10 cellular contexts compared by ENCODE assay signal in the genomic region with DNA sequence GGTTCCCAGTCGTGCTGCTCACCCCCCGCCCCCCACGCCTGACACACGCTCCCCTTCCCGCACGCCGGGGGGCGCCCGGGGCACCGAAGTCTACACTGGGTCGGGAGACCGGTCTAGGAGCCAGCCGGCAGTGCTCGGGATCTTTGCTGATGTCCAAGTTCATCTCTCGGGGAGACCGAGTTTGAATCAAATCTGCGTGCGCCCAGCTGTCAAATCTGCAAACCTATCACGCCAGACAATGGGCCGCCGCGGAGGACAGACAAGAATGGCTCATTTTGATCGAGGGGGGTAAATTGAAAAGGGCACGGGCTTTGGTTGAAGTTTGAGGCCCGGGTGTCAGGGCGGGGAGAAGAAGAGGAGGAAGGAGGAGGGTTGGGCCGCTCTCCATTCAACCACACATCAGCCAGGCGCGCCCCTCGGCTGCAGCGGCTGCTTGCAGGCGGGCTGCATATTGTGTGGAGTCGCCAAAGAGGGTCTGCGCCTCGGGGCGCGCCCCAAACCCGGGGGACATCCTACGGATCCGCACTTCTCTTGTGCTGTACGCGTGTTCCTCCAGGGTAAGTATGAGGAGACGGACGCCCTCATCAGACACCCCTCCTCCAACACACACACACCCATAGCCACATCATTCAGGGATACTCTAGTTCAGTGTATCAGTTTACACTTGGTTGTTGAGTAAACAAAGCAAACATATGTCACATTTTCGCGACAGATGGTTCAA. TPM values are rescaled to one million over a fixed set of nuclear protein-coding genes. Genes with fewer than 3 reads are reported as not detected.
DNase-seq lines count a peak whose midpoint lies in the region; ATAC-seq and TF ChIP-seq lines count a peak whose summit lies in the region.
"Had no signal": no experiment of that assay in that cellular context is flagged by ENCODE, and none has a peak within 500 bp of the region (broad histone marks: within the 10 kb centered on the region; RNA-seq: fewer than 3 reads in every experiment).

No MANE protein-coding gene starts in this region.

- H3K79me2 ChIP-seq in Loucy (ENCODE audit: insufficient read depth, low read length): peaks cover 34% of the 10 kb centered on the region; the same call in 1 of the 2 replicates

- H3K27ac Mint-ChIP-seq in nephron progenitor cell (no peak overlapping the region), T-helper 17 cell (no peak overlapping the region)

- WGBS in ectodermal cell, 2 experiments: 0 to 1% methylated on average over 45 of the region's 46 CpGs

- H3K4me3 Mint-ChIP-seq in nephron progenitor cell: peak overlapping the region; percentile 89
- no peak overlapping the region for H3K4me3 Mint-ChIP-seq in T-helper 17 cell

- H3K36me3 Mint-ChIP-seq in nephron progenitor cell (ENCODE audit: low read depth) (no peaks in the 10 kb centered on the region), T-helper 17 cell (ENCODE audit: low read depth) (peaks cover 5% of the 10 kb centered on the region)

- H3K9me3 Mint-ChIP-seq in nephron progenitor cell: no peaks in the 10 kb centered on the region

- H3K9ac ChIP-seq in Loucy (ENCODE audit: low read depth, low read length, poor library complexity, severe bottlenecking): peak overlapping the region; percentile 76

- H3K4me1 ChIP-seq in Loucy (ENCODE audit: insufficient read depth, low read length, poor library complexity, severe bottlenecking) (peaks cover 4% of the 10 kb centered on the region), ectodermal cell (ENCODE audit: control insufficient read depth, insufficient read depth, low read length) (peaks cover 21% of the 10 kb centered on the region)

- H3K27me3 ChIP-seq in Loucy (ENCODE audit: insufficient read depth, low read length, poor library complexity, severe bottlenecking): no peaks in the 10 kb centered on the region
- H3K27me3 ChIP-seq in ectodermal cell (ENCODE audit: control insufficient read depth, insufficient read depth, low read length, poor library complexity, severe bottlenecking): peaks cover 72% of the 10 kb centered on the region

- H3K4me2 ChIP-seq in Loucy (ENCODE audit: low read depth, low read length, poor library complexity, severe bottlenecking): peak overlapping the region; percentile 65

- peak overlapping the region; percentile 43 for H3K4me3 ChIP-seq in AG09309 (ENCODE audit: control insufficient read depth, low read depth, low read length)
- H3K4me3 ChIP-seq in Loucy (ENCODE audit: low read length, poor library complexity, severe bottlenecking): peak overlapping the region; percentile 83
- H3K4me3 ChIP-seq in ectodermal cell (ENCODE audit: insufficient read depth, low read depth, low read length): peak overlapping the region; percentile 56
- H3K4me3 ChIP-seq: GM12878 had no signal

- H3K4me1 Mint-ChIP-seq in nephron progenitor cell (peaks cover 45% of the 10 kb centered on the region), T-helper 17 cell (peaks cover 4% of the 10 kb centered on the region)

- peak; percentile 6 for TF ChIP-seq CTCF in AG09309 (IDR thresholded peaks at IDR 0.05; ENCODE audit: control insufficient read depth, insufficient read depth, low read depth, low read length, missing control alignments)
- TF ChIP-seq CTCF in Loucy (conservative IDR thresholded peaks at IDR 0.05; ENCODE audit: low read length): no peak; the same call in 1 of the 2 replicates
- TF ChIP-seq CTCF in nephron progenitor cell (IDR thresholded peaks at IDR 0.05): no peak

- H3K27me3 Mint-ChIP-seq in nephron progenitor cell (ENCODE audit: low read depth, poor library complexity) (peaks cover 77% of the 10 kb centered on the region), T-helper 17 cell (peaks cover 60% of the 10 kb centered on the region)

- H3K9me2 ChIP-seq in Loucy (replicated peaks; ENCODE audit: low read depth, low read length): no peaks in the 10 kb centered on the region

- DNase-seq in AG09309 (ENCODE audit: low read depth) (no peak), nephron progenitor cell (peak; percentile 57), NCI-H1048 (lab: John Stamatoyannopoulos, UW) (no peak), ureter (ENCODE audit: low spot score) (no peak), T-helper 17 cell (no peak), NCI-H2227 treated with DMSO at 0.1 percent for 48 hours (lab: John Stamatoyannopoulos, UW) (no peak)
- DNase-seq: effector memory CD4-positive, alpha-beta T cell had no signal

- no peaks in the 10 kb centered on the region for H3K36me3 ChIP-seq in Loucy (ENCODE audit: insufficient read depth, low read length)
- no peaks in the 10 kb centered on the region for H3K36me3 ChIP-seq in ectodermal cell (ENCODE audit: control insufficient read depth, insufficient read depth, low read length)

- H3K9me3 ChIP-seq in Loucy (ENCODE audit: insufficient read depth, low read depth, low read length) (no peaks in the 10 kb centered on the region), ectodermal cell (ENCODE audit: control insufficient read depth, low read length) (no peaks in the 10 kb centered on the region), T-helper 17 cell (ENCODE audit: control insufficient read depth, low read length, poor library complexity, severe bottlenecking) (no peaks in the 10 kb centered on the region)

- H3F3A ChIP-seq in Loucy (ENCODE audit: low read depth): peaks cover 4% of the 10 kb centered on the region; the same call in 1 of the 2 replicates

- peak overlapping the region; percentile 84 for H2AFZ ChIP-seq in Loucy (ENCODE audit: low read length)

- H4K20me1 ChIP-seq in Loucy (ENCODE audit: insufficient read depth, low read length, poor library complexity, severe bottlenecking): no peaks in the 10 kb centered on the region

- no peak overlapping the region for H3K27ac ChIP-seq in ectodermal cell (ENCODE audit: insufficient read depth, low read depth, low read length, poor library complexity, severe bottlenecking)

- no peak for ATAC-seq in T-helper 17 cell
- ATAC-seq: GM12878 had no signal

RNA-seq across cellular contexts. Expression of gene GFRA1, which starts 1.3 kb away (rescaled TPM):
- 4.5 TPM for polyA plus RNA-seq in ectodermal cell (2013, experiment 1 of 4)
- 5.5 TPM for polyA plus RNA-seq in ectodermal cell (2013, experiment 2 of 4)
- polyA plus RNA-seq in ectodermal cell (2013, experiment 3 of 4): 3.5 TPM
- polyA plus RNA-seq in ectodermal cell (2013, experiment 4 of 4): 5.4 TPM
- total RNA-seq in ureter (4.1 TPM), T-helper 17 cell (not detected)

RNA-seq across cellular contexts. Expression of gene CCDC172, which starts 49.9 kb away (rescaled TPM):
- not detected for polyA plus RNA-seq in ectodermal cell (2013, experiment 1 of 4)
- not detected for polyA plus RNA-seq in ectodermal cell (2013, experiment 2 of 4)
- polyA plus RNA-seq in ectodermal cell (2013, experiment 3 of 4): not detected
- not detected for polyA plus RNA-seq in ectodermal cell (2013, experiment 4 of 4)
- not detected for total RNA-seq in ureter
- total RNA-seq in T-helper 17 cell: not detected
- total RNA-seq: GM12878 had no signal
- polyA plus RNA-seq: GM12878 had no signal
